ENCODE assay signal across 9 cellular contexts in genomic region chr5:145347026-145347616, GRCh38.
DNase-seq lines count a peak whose midpoint lies in the region; ATAC-seq, FAIRE-seq and TF ChIP-seq lines count a peak whose summit lies in the region.
"Had no signal": no experiment of that assay in that cellular context is flagged by ENCODE, and none has a peak within 500 bp of the region (broad histone marks: within the 10 kb centered on the region; RNA-seq: fewer than 3 reads in every experiment).

No MANE protein-coding gene starts in this region.

- DNase-seq in ELF-1 (ENCODE audit: low read depth, low spot score) = peak; percentile 7
- peak; percentile 69 for DNase-seq in HCEC 1CT
- peak in 1 of 2 experiments; percentile 12 for DNase-seq in PC-9
- peak; percentile 79 for DNase-seq in fibroblast of the aortic adventitia (ENCODE audit: low read depth)
- DNase-seq in urothelium cell line (ENCODE audit: low spot score) = peak; percentile 30
- DNase-seq in stimulated activated CD4-positive, alpha-beta T cell treated with anti-CD3 and anti-CD28 coated beads, Interleukin-2, amount 100 ng/mL, for 24 hours = no peak
- DNase-seq in omental fat pad (ENCODE audit: low spot score) = no peak
- DNase-seq in GM19238 (ENCODE audit: insufficient read length, low spot score) = no peak

- H3K4me2 ChIP-seq in PC-9 = no peak overlapping the region

- no peaks in the 10 kb centered on the region for H3K36me3 ChIP-seq in PC-9 (ENCODE audit: low read depth)
- H3K36me3 ChIP-seq: SJSA1 had no signal

- intact Hi-C loops in PC-9 (cut with micrococcal nuclease; ENCODE audit: unreplicated experiment) = no loop called here

- CTCF ChIA-PET in PC-9 (lab: Charles Lee) = interaction anchor here (0.7 kb wide), 1 partner anchor 1096 kb away, joined by 3 read pairs; no protein-coding TSS in a partner anchor

- FAIRE-seq in urothelium cell line (lab: Jason Lieb, UNC) = no peak

- H3K9me2 ChIP-seq in PC-9 (ENCODE audit: insufficient read depth) = 0 out of 2 replicates have a peak, but pooled peaks cover 9% of the 10 kb centered on the region

- peaks cover 1% of the 10 kb centered on the region; the same call in 1 of the 2 replicates for H3K9me3 ChIP-seq in PC-9 (ENCODE audit: insufficient read depth, low read depth)
- H3K9me3 ChIP-seq: SJSA1 had no signal

- no peak overlapping the region for H2AFZ ChIP-seq in PC-9

- H3F3A ChIP-seq in PC-9 (ENCODE audit: insufficient read depth, low read depth) = no peaks in the 10 kb centered on the region

- no peaks in the 10 kb centered on the region for H3K27me3 ChIP-seq in PC-9 (ENCODE audit: insufficient read depth, low read depth)
- H3K27me3 ChIP-seq: SJSA1 had no signal

- no peaks in the 10 kb centered on the region for H4K20me1 ChIP-seq in PC-9 (ENCODE audit: insufficient read depth)

- no peak for ATAC-seq in omental fat pad (ENCODE audit: low FRiP score)

- H3K27ac ChIP-seq in PC-9 = no peak overlapping the region
- H3K27ac ChIP-seq: SJSA1 had no signal

- H3K4me3 ChIP-seq in PC-9 (no peak overlapping the region), fibroblast of the aortic adventitia (ENCODE audit: low read depth, low read length) (no peak overlapping the region)
- H3K4me3 ChIP-seq: SJSA1 had no signal

- no peaks in the 10 kb centered on the region for H3K79me2 ChIP-seq in PC-9 (ENCODE audit: low read depth)

- POLR2A ChIA-PET in PC-9 (lab: Charles Lee; ENCODE audit: unreplicated experiment) = interaction anchor here (0.7 kb wide), 1 partner anchor 797 kb away, joined by 4 read pairs; no protein-coding TSS in a partner anchor

- H3K4me1 ChIP-seq in PC-9 (replicated peaks; ENCODE audit: insufficient read depth) = no peaks in the 10 kb centered on the region

- TF ChIP-seq CTCF in PC-9 (conservative IDR thresholded peaks at IDR 0.05) = peak; percentile 57
- peak; percentile 81 for TF ChIP-seq CTCF in fibroblast of the aortic adventitia (IDR thresholded peaks at IDR 0.05; ENCODE audit: insufficient read depth, low read length)
- TF ChIP-seq CTCF in omental fat pad (IDR thresholded peaks at IDR 0.05) = no peak

- BruUV-seq in PC-9 (replicated peaks; lab: Mats Ljungman, UMichigan) = no TSS peak

Comparison
In these comparisons a context has a peak if more than half of its experiments do, and no peak if none do; other contexts are left out.
1. DNase-seq: peak in ELF-1 (single experiment), HCEC 1CT (single experiment), fibroblast of the aortic adventitia (single experiment) and urothelium cell line (single experiment); none in stimulated activated CD4-positive, alpha-beta T cell treated with anti-CD3 and anti-CD28 coated beads, Interleukin-2, amount 100 ng/mL, for 24 hours (0 of 2), omental fat pad (single experiment) and GM19238 (single experiment).
2. CTCF ChIP-seq: peak in PC-9 (single experiment) and fibroblast of the aortic adventitia (single experiment); none in omental fat pad (0 of 3).